23 cellular contexts compared by ENCODE assay signal in the genomic region with DNA sequence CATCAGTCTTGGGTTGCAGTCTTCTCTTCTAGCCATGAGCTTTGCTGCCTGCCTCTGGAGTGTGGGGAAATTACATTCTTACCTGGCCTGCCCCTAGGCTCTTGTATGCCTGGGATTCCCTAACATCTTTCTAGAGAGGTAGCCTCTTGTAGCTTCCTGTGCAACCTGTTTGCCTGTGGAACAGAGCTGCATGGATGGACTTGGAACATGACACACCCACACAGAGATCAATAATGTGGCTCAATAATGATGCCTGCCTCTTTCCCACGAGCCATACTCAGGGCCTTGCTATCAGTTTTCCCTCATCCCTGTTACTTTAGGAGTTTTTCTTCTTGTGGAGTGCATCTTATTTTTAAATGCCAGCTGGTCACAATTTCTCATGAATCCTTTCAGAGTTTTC.
"Had no signal": no experiment of that assay in that cellular context is flagged by ENCODE, and none has a peak within 500 bp of the region (broad histone marks: within the 10 kb centered on the region; RNA-seq: fewer than 3 reads in every experiment).

No MANE protein-coding gene starts in this region.

- DNase-seq: activated CD4-positive, alpha-beta T cell treated with anti-CD3 and anti-CD28 coated beads for 48 hours; activated CD4-positive, alpha-beta T cell treated with anti-CD3 and anti-CD28 coated beads, Interleukin-2, amount 50 U/mL, for 4 hours; activated CD4-positive, CD25-positive, alpha-beta regulatory T cell treated with anti-CD3 and anti-CD28 coated beads, Interleukin-2, amount 50 U/mL, for 72 hours; activated CD8-positive, alpha-beta memory T cell treated with anti-CD3 and anti-CD28 coated beads, Interleukin-2, amount 50 U/mL, for 48 hours; activated naive CD4-positive, alpha-beta T cell; activated naive CD8-positive, alpha-beta T cell treated with anti-CD3 and anti-CD28 coated beads, Interleukin-2, amount 50 U/mL, for 24 hours; activated T-cell treated with anti-CD3 and anti-CD28 coated beads, Interleukin-2, amount 50 U/mL, for 1 hour; amniotic stem cell; NCI-H1092; NCI-H1417 treated with DMSO at 0.1 percent for 48 hours; NCI-H1694; NCI-H2029; NCI-H345; NCI-H510A; NCI-H526 treated with DMSO at 0.1 percent for 48 hours; NCI-H82; SIG-M5; T-helper 17 cell; T-helper 9 cell had no signal

- H3K27me3 Mint-ChIP-seq: activated naive CD8-positive, alpha-beta T cell treated with anti-CD3 and anti-CD28 coated beads, Interleukin-2, amount 50 U/mL, for 24 hours; brain; T-helper 17 cell had no signal

- H3K4me1 Mint-ChIP-seq: activated naive CD8-positive, alpha-beta T cell treated with anti-CD3 and anti-CD28 coated beads, Interleukin-2, amount 50 U/mL, for 24 hours had no signal

- H3K4me3 Mint-ChIP-seq: activated CD8-positive, alpha-beta T cell treated with anti-CD3 and anti-CD28 coated beads, Interleukin-2, amount 10 ng/mL, durations not matched to agents 7 days and 5 days; activated naive CD8-positive, alpha-beta T cell treated with anti-CD3 and anti-CD28 coated beads, Interleukin-2, amount 50 U/mL, for 24 hours; brain; T-helper 17 cell; WTC11 had no signal

- ATAC-seq: activated CD8-positive, alpha-beta T cell treated with anti-CD3 and anti-CD28 coated beads, Interleukin-2, amount 10 ng/mL, durations not matched to agents 7 days and 5 days; activated naive CD4-positive, alpha-beta T cell treated with anti-CD3 and anti-CD28 coated beads, Interleukin-2, amount 50 U/mL, for 72 hours; activated naive CD8-positive, alpha-beta T cell treated with anti-CD3 and anti-CD28 coated beads, Interleukin-2, amount 50 U/mL, for 24 hours; T-helper 17 cell had no signal

- H3K27ac Mint-ChIP-seq: activated CD8-positive, alpha-beta T cell treated with anti-CD3 and anti-CD28 coated beads, Interleukin-2, amount 10 ng/mL, durations not matched to agents 7 days and 5 days; activated naive CD8-positive, alpha-beta T cell treated with anti-CD3 and anti-CD28 coated beads, Interleukin-2, amount 50 U/mL, for 24 hours; brain; T-helper 17 cell; WTC11 had no signal

- H3K9me3 Mint-ChIP-seq: activated naive CD4-positive, alpha-beta T cell treated with anti-CD3 and anti-CD28 coated beads, Interleukin-2, amount 50 U/mL, for 72 hours; activated naive CD8-positive, alpha-beta T cell treated with anti-CD3 and anti-CD28 coated beads, Interleukin-2, amount 50 U/mL, for 24 hours; brain; WTC11 had no signal

- H3K36me3 Mint-ChIP-seq: activated naive CD4-positive, alpha-beta T cell treated with anti-CD3 and anti-CD28 coated beads, Interleukin-2, amount 50 U/mL, for 72 hours; brain; WTC11 had no signal
